Comparison of ENCODE assay signal across 1 cellular context in the genomic region with DNA sequence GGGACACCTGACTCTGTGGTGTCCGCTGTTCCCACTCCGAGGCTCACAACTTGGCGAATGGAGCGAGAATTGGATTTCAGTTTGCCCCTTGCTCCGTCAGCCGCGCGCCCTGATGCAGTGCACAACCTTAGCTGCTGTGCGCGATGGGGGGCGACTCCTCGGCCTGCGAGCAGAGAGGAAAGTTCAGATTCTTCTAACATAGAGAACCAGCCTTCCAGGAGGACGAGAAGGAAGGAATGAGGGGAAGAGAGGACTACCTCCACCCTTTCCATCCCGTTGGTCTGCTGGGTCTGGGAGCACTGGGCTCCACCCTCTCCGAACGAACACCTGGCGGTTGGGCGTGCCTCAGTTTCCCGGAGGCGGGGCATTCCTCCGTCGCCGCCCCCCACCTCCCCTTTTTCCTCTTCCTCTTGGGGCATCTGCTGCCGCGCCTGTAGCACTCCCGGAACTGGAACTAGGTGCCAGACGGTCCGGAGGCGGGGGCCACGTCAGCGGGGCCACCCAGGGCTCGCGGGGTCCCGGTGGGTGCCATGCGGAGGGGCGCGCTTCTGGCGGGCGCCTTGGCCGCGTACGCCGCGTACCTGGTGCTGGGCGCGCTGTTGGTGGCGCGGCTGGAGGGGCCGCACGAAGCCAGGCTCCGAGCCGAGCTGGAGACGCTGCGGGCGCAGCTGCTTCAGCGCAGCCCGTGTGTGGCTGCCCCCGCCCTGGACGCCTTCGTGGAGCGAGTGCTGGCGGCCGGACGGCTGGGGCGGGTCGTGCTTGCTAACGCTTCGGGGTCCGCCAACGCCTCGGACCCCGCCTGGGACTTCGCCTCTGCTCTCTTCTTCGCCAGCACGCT.
A peak's percentile ranks its signal among the peaks of the same experiment; 100 is the strongest.
TF ChIP-seq lines count a peak whose summit lies in the region.

KCNK6 (plus strand) TSS at position 425 of the 838 bp plus-strand sequence; CDS start at position 531, 106 bp downstream.

TF ChIP-seq in HEK293, 187 proteins besides CTCF, POLR2A, EP300 and RAD21 (continued from another document and continues in another):
- no peak for TF ChIP-seq ZSCAN5A (tag by site-specific recombination; IDR thresholded peaks at IDR 0.05)
- TF ChIP-seq, protein P1, sequence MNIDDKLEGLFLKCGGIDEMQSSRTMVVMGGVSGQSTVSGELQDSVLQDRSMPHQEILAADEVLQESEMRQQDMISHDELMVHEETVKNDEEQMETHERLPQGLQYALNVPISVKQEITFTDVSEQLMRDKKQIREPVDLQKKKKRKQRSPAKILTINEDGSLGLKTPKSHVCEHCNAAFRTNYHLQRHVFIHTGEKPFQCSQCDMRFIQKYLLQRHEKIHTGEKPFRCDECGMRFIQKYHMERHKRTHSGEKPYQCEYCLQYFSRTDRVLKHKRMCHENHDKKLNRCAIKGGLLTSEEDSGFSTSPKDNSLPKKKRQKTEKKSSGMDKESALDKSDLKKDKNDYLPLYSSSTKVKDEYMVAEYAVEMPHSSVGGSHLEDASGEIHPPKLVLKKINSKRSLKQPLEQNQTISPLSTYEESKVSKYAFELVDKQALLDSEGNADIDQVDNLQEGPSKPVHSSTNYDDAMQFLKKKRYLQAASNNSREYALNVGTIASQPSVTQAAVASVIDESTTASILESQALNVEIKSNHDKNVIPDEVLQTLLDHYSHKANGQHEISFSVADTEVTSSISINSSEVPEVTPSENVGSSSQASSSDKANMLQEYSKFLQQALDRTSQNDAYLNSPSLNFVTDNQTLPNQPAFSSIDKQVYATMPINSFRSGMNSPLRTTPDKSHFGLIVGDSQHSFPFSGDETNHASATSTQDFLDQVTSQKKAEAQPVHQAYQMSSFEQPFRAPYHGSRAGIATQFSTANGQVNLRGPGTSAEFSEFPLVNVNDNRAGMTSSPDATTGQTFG (tag by site-specific recombination; IDR thresholded peaks at IDR 0.05; ENCODE audit: borderline replicate concordance) = no peak
- TF ChIP-seq KLF7 (tag by site-specific recombination; IDR thresholded peaks at IDR 0.05; ENCODE audit: borderline replicate concordance) = no peak
- TF ChIP-seq ZNF121 (tag by site-specific recombination; IDR thresholded peaks at IDR 0.05) = no peak
- TF ChIP-seq, protein P2, sequence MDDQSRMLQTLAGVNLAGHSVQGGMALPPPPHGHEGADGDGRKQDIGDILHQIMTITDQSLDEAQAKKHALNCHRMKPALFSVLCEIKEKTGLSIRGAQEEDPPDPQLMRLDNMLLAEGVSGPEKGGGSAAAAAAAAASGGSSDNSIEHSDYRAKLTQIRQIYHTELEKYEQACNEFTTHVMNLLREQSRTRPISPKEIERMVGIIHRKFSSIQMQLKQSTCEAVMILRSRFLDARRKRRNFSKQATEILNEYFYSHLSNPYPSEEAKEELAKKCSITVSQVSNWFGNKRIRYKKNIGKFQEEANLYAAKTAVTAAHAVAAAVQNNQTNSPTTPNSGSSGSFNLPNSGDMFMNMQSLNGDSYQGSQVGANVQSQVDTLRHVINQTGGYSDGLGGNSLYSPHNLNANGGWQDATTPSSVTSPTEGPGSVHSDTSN (CRISPR knock-in tag; IDR thresholded peaks at IDR 0.05) = 0 out of 2 replicates have a peak, but pooled peaks have one; percentile 29
- no peak for TF ChIP-seq ZXDB (tag by site-specific recombination; IDR thresholded peaks at IDR 0.05)
- TF ChIP-seq BCL11A (tag by site-specific recombination; IDR thresholded peaks at IDR 0.05; ENCODE audit: low read depth) = no peak
- peak; percentile 7; the same call in 1 of the 2 replicates for TF ChIP-seq ZNF596 (tag by site-specific recombination; IDR thresholded peaks at IDR 0.05)
- no peak for TF ChIP-seq ZNF514 (tag by site-specific recombination; IDR thresholded peaks at IDR 0.05)
- TF ChIP-seq MYNN (tag by site-specific recombination; IDR thresholded peaks at IDR 0.05; ENCODE audit: borderline replicate concordance) = no peak
- peak; percentile 62; the same call in 1 of the 2 replicates for TF ChIP-seq GLIS2 (tag by site-specific recombination; IDR thresholded peaks at IDR 0.05)
- TF ChIP-seq, protein P3, sequence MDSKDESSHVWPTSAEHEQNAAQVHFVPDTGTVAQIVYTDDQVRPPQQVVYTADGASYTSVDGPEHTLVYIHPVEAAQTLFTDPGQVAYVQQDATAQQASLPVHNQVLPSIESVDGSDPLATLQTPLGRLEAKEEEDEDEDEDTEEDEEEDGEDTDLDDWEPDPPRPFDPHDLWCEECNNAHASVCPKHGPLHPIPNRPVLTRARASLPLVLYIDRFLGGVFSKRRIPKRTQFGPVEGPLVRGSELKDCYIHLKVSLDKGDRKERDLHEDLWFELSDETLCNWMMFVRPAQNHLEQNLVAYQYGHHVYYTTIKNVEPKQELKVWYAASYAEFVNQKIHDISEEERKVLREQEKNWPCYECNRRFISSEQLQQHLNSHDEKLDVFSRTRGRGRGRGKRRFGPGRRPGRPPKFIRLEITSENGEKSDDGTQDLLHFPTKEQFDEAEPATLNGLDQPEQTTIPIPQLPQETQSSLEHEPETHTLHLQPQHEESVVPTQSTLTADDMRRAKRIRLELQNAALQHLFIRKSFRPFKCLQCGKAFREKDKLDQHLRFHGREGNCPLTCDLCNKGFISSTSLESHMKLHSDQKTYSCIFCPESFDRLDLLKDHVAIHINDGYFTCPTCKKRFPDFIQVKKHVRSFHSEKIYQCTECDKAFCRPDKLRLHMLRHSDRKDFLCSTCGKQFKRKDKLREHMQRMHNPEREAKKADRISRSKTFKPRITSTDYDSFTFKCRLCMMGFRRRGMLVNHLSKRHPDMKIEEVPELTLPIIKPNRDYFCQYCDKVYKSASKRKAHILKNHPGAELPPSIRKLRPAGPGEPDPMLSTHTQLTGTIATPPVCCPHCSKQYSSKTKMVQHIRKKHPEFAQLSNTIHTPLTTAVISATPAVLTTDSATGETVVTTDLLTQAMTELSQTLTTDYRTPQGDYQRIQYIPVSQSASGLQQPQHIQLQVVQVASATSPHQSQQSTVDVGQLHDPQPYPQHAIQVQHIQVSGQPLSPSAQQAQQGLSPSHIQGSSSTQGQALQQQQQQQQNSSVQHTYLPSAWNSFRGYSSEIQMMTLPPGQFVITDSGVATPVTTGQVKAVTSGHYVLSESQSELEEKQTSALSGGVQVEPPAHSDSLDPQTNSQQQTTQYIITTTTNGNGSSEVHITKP (tag by site-specific recombination; IDR thresholded peaks at IDR 0.05) = peak; percentile 71
- peak; percentile 28; the same call in 1 of the 2 replicates for TF ChIP-seq ZNF777 (tag by site-specific recombination; IDR thresholded peaks at IDR 0.05; ENCODE audit: borderline replicate concordance)
- no peak for TF ChIP-seq MEIS1 (CRISPR knock-in tag; IDR thresholded peaks at IDR 0.05; ENCODE audit: borderline replicate concordance)
- TF ChIP-seq ZNF426 (tag by site-specific recombination; IDR thresholded peaks at IDR 0.05) = no peak
- TF ChIP-seq, protein P4, sequence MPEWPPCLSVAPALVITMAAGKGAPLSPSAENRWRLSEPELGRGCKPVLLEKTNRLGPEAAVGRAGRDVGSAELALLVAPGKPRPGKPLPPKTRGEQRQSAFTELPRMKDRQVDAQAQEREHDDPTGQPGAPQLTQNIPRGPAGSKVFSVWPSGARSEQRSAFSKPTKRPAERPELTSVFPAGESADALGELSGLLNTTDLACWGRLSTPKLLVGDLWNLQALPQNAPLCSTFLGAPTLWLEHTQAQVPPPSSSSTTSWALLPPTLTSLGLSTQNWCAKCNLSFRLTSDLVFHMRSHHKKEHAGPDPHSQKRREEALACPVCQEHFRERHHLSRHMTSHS (tag by site-specific recombination; IDR thresholded peaks at IDR 0.05) = no peak
- no peak for TF ChIP-seq ZNF791 (tag by site-specific recombination; IDR thresholded peaks at IDR 0.05)
- no peak for TF ChIP-seq ZNF580 (tag by site-specific recombination; IDR thresholded peaks at IDR 0.05)
- peak; percentile 67 for TF ChIP-seq EGR2 (tag by site-specific recombination; IDR thresholded peaks at IDR 0.05; ENCODE audit: low read depth)
- TF ChIP-seq HOXC10 (CRISPR knock-in tag; IDR thresholded peaks at IDR 0.05) = no peak
- no peak for TF ChIP-seq MZF1 (tag by site-specific recombination; IDR thresholded peaks at IDR 0.05; ENCODE audit: borderline replicate concordance)
- no peak for TF ChIP-seq ZNF37A (tag by site-specific recombination; IDR thresholded peaks at IDR 0.05)
- no peak for TF ChIP-seq ZNF768 (tag by site-specific recombination; IDR thresholded peaks at IDR 0.05)
- no peak for TF ChIP-seq ZNF837 (tag by site-specific recombination; IDR thresholded peaks at IDR 0.05)
- no peak for TF ChIP-seq ZNF274 (IDR thresholded peaks at IDR 0.05; ENCODE audit: low read length)
- TF ChIP-seq ZNF274 (tag by site-specific recombination; IDR thresholded peaks at IDR 0.05; ENCODE audit: borderline replicate concordance) = no peak
- 0 out of 2 replicates have a peak, but pooled peaks have one; percentile 6 for TF ChIP-seq ZBTB6 (tag by site-specific recombination; IDR thresholded peaks at IDR 0.05)
- TF ChIP-seq, protein P5, sequence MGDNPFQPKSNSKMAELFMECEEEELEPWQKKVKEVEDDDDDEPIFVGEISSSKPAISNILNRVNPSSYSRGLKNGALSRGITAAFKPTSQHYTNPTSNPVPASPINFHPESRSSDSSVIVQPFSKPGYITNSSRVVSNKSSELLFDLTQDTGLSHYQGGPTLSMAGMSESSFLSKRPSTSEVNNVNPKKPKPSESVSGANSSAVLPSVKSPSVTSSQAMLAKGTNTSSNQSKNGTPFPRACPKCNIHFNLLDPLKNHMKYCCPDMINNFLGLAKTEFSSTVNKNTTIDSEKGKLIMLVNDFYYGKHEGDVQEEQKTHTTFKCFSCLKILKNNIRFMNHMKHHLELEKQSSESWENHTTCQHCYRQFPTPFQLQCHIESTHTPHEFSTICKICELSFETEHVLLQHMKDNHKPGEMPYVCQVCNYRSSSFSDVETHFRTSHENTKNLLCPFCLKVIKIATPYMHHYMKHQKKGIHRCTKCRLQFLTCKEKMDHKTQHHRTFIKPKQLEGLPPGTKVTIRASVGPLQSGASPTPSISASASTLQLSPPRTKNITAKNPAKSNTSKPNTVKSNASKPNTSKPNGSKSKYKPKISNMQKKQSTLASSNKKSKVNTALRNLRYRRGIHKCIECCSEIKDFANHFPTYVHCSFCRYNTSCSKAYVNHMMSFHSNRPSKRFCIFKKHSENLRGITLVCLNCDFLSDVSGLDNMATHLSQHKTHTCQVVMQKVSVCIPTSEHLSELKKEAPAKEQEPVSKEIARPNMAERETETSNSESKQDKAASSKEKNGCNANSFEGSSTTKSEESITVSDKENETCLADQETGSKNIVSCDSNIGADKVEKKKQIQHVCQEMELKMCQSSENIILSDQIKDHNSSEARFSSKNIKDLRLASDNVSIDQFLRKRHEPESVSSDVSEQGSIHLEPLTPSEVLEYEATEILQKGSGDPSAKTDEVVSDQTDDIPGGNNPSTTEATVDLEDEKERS (tag by site-specific recombination; IDR thresholded peaks at IDR 0.05) = no peak
- TF ChIP-seq ZNF157 (tag by site-specific recombination; IDR thresholded peaks at IDR 0.05) = no peak
- TF ChIP-seq, protein P6, sequence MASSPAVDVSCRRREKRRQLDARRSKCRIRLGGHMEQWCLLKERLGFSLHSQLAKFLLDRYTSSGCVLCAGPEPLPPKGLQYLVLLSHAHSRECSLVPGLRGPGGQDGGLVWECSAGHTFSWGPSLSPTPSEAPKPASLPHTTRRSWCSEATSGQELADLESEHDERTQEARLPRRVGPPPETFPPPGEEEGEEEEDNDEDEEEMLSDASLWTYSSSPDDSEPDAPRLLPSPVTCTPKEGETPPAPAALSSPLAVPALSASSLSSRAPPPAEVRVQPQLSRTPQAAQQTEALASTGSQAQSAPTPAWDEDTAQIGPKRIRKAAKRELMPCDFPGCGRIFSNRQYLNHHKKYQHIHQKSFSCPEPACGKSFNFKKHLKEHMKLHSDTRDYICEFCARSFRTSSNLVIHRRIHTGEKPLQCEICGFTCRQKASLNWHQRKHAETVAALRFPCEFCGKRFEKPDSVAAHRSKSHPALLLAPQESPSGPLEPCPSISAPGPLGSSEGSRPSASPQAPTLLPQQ (tag by site-specific recombination; IDR thresholded peaks at IDR 0.05) = peak; percentile 38; the same call in 1 of the 2 replicates
- no peak for TF ChIP-seq SP7 (tag by site-specific recombination; IDR thresholded peaks at IDR 0.05)
- no peak for TF ChIP-seq SETDB1 (IDR thresholded peaks at IDR 0.05; ENCODE audit: insufficient read length, low read length)
- TF ChIP-seq SP3 (tag by site-specific recombination; IDR thresholded peaks at IDR 0.05) = peak; percentile 67
- TF ChIP-seq REPIN1 (tag by site-specific recombination; IDR thresholded peaks at IDR 0.05; ENCODE audit: low read depth) = no peak
- TF ChIP-seq, protein P7, sequence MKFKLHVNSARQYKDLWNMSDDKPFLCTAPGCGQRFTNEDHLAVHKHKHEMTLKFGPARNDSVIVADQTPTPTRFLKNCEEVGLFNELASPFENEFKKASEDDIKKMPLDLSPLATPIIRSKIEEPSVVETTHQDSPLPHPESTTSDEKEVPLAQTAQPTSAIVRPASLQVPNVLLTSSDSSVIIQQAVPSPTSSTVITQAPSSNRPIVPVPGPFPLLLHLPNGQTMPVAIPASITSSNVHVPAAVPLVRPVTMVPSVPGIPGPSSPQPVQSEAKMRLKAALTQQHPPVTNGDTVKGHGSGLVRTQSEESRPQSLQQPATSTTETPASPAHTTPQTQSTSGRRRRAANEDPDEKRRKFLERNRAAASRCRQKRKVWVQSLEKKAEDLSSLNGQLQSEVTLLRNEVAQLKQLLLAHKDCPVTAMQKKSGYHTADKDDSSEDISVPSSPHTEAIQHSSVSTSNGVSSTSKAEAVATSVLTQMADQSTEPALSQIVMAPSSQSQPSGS (tag by site-specific recombination; IDR thresholded peaks at IDR 0.05; ENCODE audit: low read depth) = no peak
- TF ChIP-seq GFI1B (tag by site-specific recombination; IDR thresholded peaks at IDR 0.05) = no peak
- no peak for TF ChIP-seq ZNF302 (tag by site-specific recombination; IDR thresholded peaks at IDR 0.05; ENCODE audit: low read depth)
